Comparison of ENCODE assay signal across 16 cellular contexts in the genomic region with DNA sequence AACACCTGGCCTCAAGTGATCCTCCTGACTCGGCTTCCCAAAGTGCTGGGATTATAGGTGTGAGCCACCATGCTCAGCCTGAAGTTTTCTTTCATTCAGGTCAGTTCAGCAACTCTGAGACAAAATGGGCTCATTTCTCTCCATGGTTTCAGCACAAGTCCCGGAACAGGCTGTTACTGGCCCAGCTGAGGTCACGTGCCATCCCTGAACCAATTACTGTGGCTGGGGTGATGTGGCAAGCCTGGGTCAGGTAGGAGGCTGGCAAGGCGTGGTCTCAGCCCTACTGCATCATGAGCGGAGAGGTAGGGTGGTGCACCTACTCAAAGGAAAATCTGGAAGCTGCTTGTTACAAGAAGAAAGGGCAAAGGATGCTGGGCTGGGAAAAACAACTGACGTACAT.
DNase-seq lines count a peak whose midpoint lies in the region; ATAC-seq and TF ChIP-seq lines count a peak whose summit lies in the region.
"Had no signal": no experiment of that assay in that cellular context is flagged by ENCODE, and none has a peak within 500 bp of the region (broad histone marks: within the 10 kb centered on the region; RNA-seq: fewer than 3 reads in every experiment).

No MANE protein-coding gene starts in this region.

- intact Hi-C loops in testis (cut with DNase I; ENCODE audit: low total_unique reads) = no loop called here

- H3K4me3 Mint-ChIP-seq in GM23338 (no peak overlapping the region), endodermal cell (no peak overlapping the region)
- H3K4me3 Mint-ChIP-seq: CD4-positive, CD25-positive, alpha-beta regulatory T cell; CD8-positive, alpha-beta memory T cell had no signal

- H3K27me3 ChIP-seq in GM23338 (ENCODE audit: insufficient read depth) = no peaks in the 10 kb centered on the region
- H3K27me3 ChIP-seq in endodermal cell (ENCODE audit: control insufficient read depth, insufficient read depth, low read length, poor library complexity, severe bottlenecking) = no peaks in the 10 kb centered on the region
- no peaks in the 10 kb centered on the region for H3K27me3 ChIP-seq in testis
- H3K27me3 ChIP-seq: BE2C had no signal

- no peaks in the 10 kb centered on the region for H3K4me1 ChIP-seq in GM23338 (ENCODE audit: insufficient read depth)
- no peaks in the 10 kb centered on the region for H3K4me1 ChIP-seq in endodermal cell (ENCODE audit: control insufficient read depth, insufficient read depth, low read length)
- H3K4me1 ChIP-seq in testis = peaks cover 20% of the 10 kb centered on the region

- peaks cover 3% of the 10 kb centered on the region for H3K27me3 Mint-ChIP-seq in GM23338 (ENCODE audit: insufficient read depth, low read depth, poor library complexity)
- peaks cover 9% of the 10 kb centered on the region for H3K27me3 Mint-ChIP-seq in endodermal cell (ENCODE audit: insufficient read depth)
- H3K27me3 Mint-ChIP-seq: CD4-positive, CD25-positive, alpha-beta regulatory T cell; CD8-positive, alpha-beta memory T cell had no signal

- no peak overlapping the region for H3K27ac Mint-ChIP-seq in GM23338
- no peak overlapping the region for H3K27ac Mint-ChIP-seq in endodermal cell
- H3K27ac Mint-ChIP-seq: CD4-positive, CD25-positive, alpha-beta regulatory T cell; CD8-positive, alpha-beta memory T cell had no signal

- H3K4me3 ChIP-seq in GM23338 = no peak overlapping the region
- no peak overlapping the region for H3K4me3 ChIP-seq in endodermal cell (ENCODE audit: low read length)
- H3K4me3 ChIP-seq in testis = peak overlapping the region in 1 of 2 donors; percentile 3

- no peaks in the 10 kb centered on the region for H3K9me3 ChIP-seq in endodermal cell (ENCODE audit: control insufficient read depth, low read length)
- H3K9me3 ChIP-seq in testis = no peaks in the 10 kb centered on the region
- H3K9me3 ChIP-seq: BE2C had no signal

- no peak for ATAC-seq in GM23338
- no peak for ATAC-seq in GM19452 (IDR thresholded peaks at IDR 0.05; ENCODE audit: unreplicated experiment)

- H3F3A ChIP-seq in GM23338 (replicated peaks; ENCODE audit: low read depth) = no peaks in the 10 kb centered on the region

- no peaks in the 10 kb centered on the region for H3K4me1 Mint-ChIP-seq in GM23338
- H3K4me1 Mint-ChIP-seq in endodermal cell = peaks cover 3% of the 10 kb centered on the region
- H3K4me1 Mint-ChIP-seq: CD4-positive, CD25-positive, alpha-beta regulatory T cell; CD8-positive, alpha-beta memory T cell; H9 had no signal

- TF ChIP-seq CTCF in GM23338 (conservative IDR thresholded peaks at IDR 0.05; ENCODE audit: low read depth in 2 of 2) (no peak), endodermal cell (conservative IDR thresholded peaks at IDR 0.05) (no peak), testis (IDR thresholded peaks at IDR 0.05) (no peak)

- H3K9me3 Mint-ChIP-seq in GM23338 = no peaks in the 10 kb centered on the region; the same call in 2 of the 3 replicates
- H3K9me3 Mint-ChIP-seq in endodermal cell = no peaks in the 10 kb centered on the region
- H3K9me3 Mint-ChIP-seq: H9 had no signal

- no peak for DNase-seq in GM23338 (ENCODE audit: low spot score)
- peak; percentile 32 for DNase-seq in M059J (ENCODE audit: low read depth)
- DNase-seq in endodermal cell = peak; percentile 37
- DNase-seq in testis = peak; percentile 49
- DNase-seq in DMS153 (lab: John Stamatoyannopoulos, UW) = no peak
- DNase-seq in NCI-H524 treated with DMSO at 0.1 percent for 48 hours (lab: John Stamatoyannopoulos, UW) = no peak
- DNase-seq: ACHN; BE2C; C1 segment of cervical spinal cord; CD4-positive, CD25-positive, alpha-beta regulatory T cell; CD8-positive, alpha-beta memory T cell; COR-L47; DMS 273 treated with DMSO at 0.1 percent for 48 hours; H9; KBM-7 had no signal

- H3K9ac ChIP-seq in endodermal cell (ENCODE audit: extremely low read depth, low read length, poor library complexity, severe bottlenecking) = no peak overlapping the region

- TF ChIP-seq POLR2A in testis (IDR thresholded peaks at IDR 0.05) = no peak

- no peaks in the 10 kb centered on the region for H4K20me1 ChIP-seq in GM23338 (replicated peaks; ENCODE audit: insufficient read depth)

- H3K27ac ChIP-seq in GM23338 (ENCODE audit: low read depth) (no peak overlapping the region), endodermal cell (ENCODE audit: low read depth, low read length) (no peak overlapping the region), testis (peak overlapping the region; percentile 64 to 82)

- H3K36me3 Mint-ChIP-seq in GM23338 (ENCODE audit: low read depth) (no peaks in the 10 kb centered on the region), endodermal cell (ENCODE audit: low read depth) (no peaks in the 10 kb centered on the region)
- H3K36me3 Mint-ChIP-seq: CD4-positive, CD25-positive, alpha-beta regulatory T cell; CD8-positive, alpha-beta memory T cell had no signal

- WGBS in endodermal cell (ENCODE audit: insufficient coverage in 1 of 2, insufficient read length in 1 of 2), 2 experiments = 94 to 97% methylated on average over 5 to 6 of the region's 6 CpGs
- 72 to 78% methylated on average over 6 of the region's 6 CpGs for WGBS in testis, 2 donors

- 0 out of 2 replicates have a peak, but pooled peaks cover 5% of the 10 kb centered on the region for H3K9me2 ChIP-seq in GM23338 (ENCODE audit: insufficient read depth)

- no peaks in the 10 kb centered on the region for H3K79me2 ChIP-seq in GM23338 (replicated peaks; ENCODE audit: insufficient read depth)

- H3K4me2 ChIP-seq in GM23338 = no peak overlapping the region

- H3K36me3 ChIP-seq in GM23338 (ENCODE audit: insufficient read depth) (no peaks in the 10 kb centered on the region; the same call in 1 of the 2 replicates), endodermal cell (ENCODE audit: control insufficient read depth, insufficient read depth, low read length) (no peaks in the 10 kb centered on the region), testis (ENCODE audit: low read depth, missing control alignments) (no peaks in the 10 kb centered on the region)
- H3K36me3 ChIP-seq: BE2C had no signal

- H2AFZ ChIP-seq in GM23338 = peak overlapping the region; percentile 43

TF ChIP-seq in GM23338, 12 proteins besides CTCF, POLR2A, EP300 and RAD21 (continues in another document):
- TF ChIP-seq ZNF331 (CRISPR knock-in tag; IDR thresholded peaks at IDR 0.05; ENCODE audit: low read depth) (no peak), JUNB (IDR thresholded peaks at IDR 0.05; ENCODE audit: unreplicated experiment) (no peak), STAT1 (IDR thresholded peaks at IDR 0.05; ENCODE audit: unreplicated experiment) (no peak), ETS1 (IDR thresholded peaks at IDR 0.05) (no peak), POLR2AphosphoS5 (IDR thresholded peaks at IDR 0.05; ENCODE audit: low read depth) (no peak), REST (IDR thresholded peaks at IDR 0.05; ENCODE audit: unreplicated experiment) (no peak), EZH2 (IDR thresholded peaks at IDR 0.05; ENCODE audit: low read depth, unreplicated experiment) (no peak), CREB1 (CRISPR knock-in tag; IDR thresholded peaks at IDR 0.05; ENCODE audit: low read depth) (no peak), ZNF114 (CRISPR knock-in tag; IDR thresholded peaks at IDR 0.05) (no peak), NANOG (IDR thresholded peaks at IDR 0.05; ENCODE audit: borderline replicate concordance) (no peak), EZH2phosphoT487 (IDR thresholded peaks at IDR 0.05; ENCODE audit: unreplicated experiment) (no peak)

Comparison
In these comparisons a context has a peak if more than half of its experiments do, and no peak if none do; other contexts are left out.
1. DNase-seq: peak in M059J (single experiment), endodermal cell (single experiment) and testis (single experiment); none in GM23338 (single experiment), DMS153 (single experiment) and NCI-H524 treated with DMSO at 0.1 percent for 48 hours (single experiment).
2. H3K27ac ChIP-seq: peak in testis (2 of 2); none in GM23338 (single experiment) and endodermal cell (single experiment).